In genomic region chr2:96918754-96919550, GRCh38 we compare ENCODE assay signal across 19 cellular contexts.
"Had no signal": no experiment of that assay in that cellular context is flagged by ENCODE, and none has a peak within 500 bp of the region (broad histone marks: within the 10 kb centered on the region; RNA-seq: fewer than 3 reads in every experiment).

No MANE protein-coding gene starts in this region.

- DNase-seq: activated CD4-positive, alpha-beta T cell treated with anti-CD3 and anti-CD28 coated beads for 1 hour; activated CD4-positive, alpha-beta T cell treated with anti-CD3 and anti-CD28 coated beads, Interleukin-2, amount 50 U/mL, for 4 hours; activated naive CD8-positive, alpha-beta T cell treated with anti-CD3 and anti-CD28 coated beads for 36 hours; activated T-cell treated with anti-CD3 and anti-CD28 coated beads for 4 hours; body of pancreas; caudate nucleus; dorsolateral prefrontal cortex; foreskin keratinocyte; hypothalamus; mesenchymal stem cell; naive thymus-derived CD8-positive, alpha-beta T cell; pancreas; stimulated activated naive B cell treated with anti-CD40 and anti-IgM and Interleukin-4, amounts not matched to agents 10 μg/mL and 1 μg/mL and 100 μg/mL, for 72 hours; T-cell; T-helper 9 cell; upper lobe of right lung; WERI-Rb-1 had no signal

- H3K27ac ChIP-seq: body of pancreas, foreskin keratinocyte, neutrophil, pancreas, thoracic aorta, upper lobe of right lung, WERI-Rb-1 had no signal

- H3K9me3 ChIP-seq: body of pancreas, neutrophil, pancreas, thoracic aorta, upper lobe of right lung had no signal

- H3K36me3 ChIP-seq: neutrophil, pancreas, thoracic aorta, upper lobe of right lung, WERI-Rb-1 had no signal

- H3K27me3 ChIP-seq: body of pancreas, dorsolateral prefrontal cortex, pancreas, upper lobe of right lung had no signal

- ATAC-seq: body of pancreas; foreskin keratinocyte; naive thymus-derived CD8-positive, alpha-beta T cell; pancreas; stimulated activated naive B cell treated with anti-CD40 and anti-IgM and Interleukin-4, amounts not matched to agents 10 μg/mL and 1 μg/mL and 100 μg/mL, for 72 hours; T-cell had no signal

- H3K4me3 ChIP-seq: body of pancreas, dorsolateral prefrontal cortex, pancreas, thoracic aorta, upper lobe of right lung had no signal

- H3K4me1 ChIP-seq: body of pancreas, foreskin keratinocyte, pancreas had no signal
